In genomic region chr3:60989893-60990740, GRCh38 we compare ENCODE assay signal across 19 cellular contexts.
"Had no signal": no experiment of that assay in that cellular context is flagged by ENCODE, and none has a peak within 500 bp of the region (broad histone marks: within the 10 kb centered on the region; RNA-seq: fewer than 3 reads in every experiment).

No MANE protein-coding gene starts in this region.

- H3K27me3 Mint-ChIP-seq: dendritic cell treated with granulocyte-macrophage colony-stimulating factor and Interleukin-4, amounts not matched to agents 40 ng/mL and 50 ng/mL, for 4 days had no signal

- H3K9me3 ChIP-seq: adrenal gland, prostate gland, upper lobe of left lung had no signal

- H3K4me1 Mint-ChIP-seq: immature natural killer cell, natural killer cell had no signal

- ATAC-seq: activated naive CD4-positive, alpha-beta T cell treated with anti-CD3 and anti-CD28 coated beads, Interleukin-2, amount 50 U/mL, for 72 hours; left lung; natural killer cell; WTC11 had no signal

- H3K4me3 ChIP-seq: adrenal gland, hepatocyte, left lung, prostate gland, upper lobe of left lung had no signal

- H3K4me3 Mint-ChIP-seq: dendritic cell treated with granulocyte-macrophage colony-stimulating factor and Interleukin-4, amounts not matched to agents 40 ng/mL and 50 ng/mL, for 4 days; immature natural killer cell; natural killer cell; WTC11 had no signal

- H3K36me3 Mint-ChIP-seq: natural killer cell had no signal

- H3K27ac Mint-ChIP-seq: activated naive CD4-positive, alpha-beta T cell treated with anti-CD3 and anti-CD28 coated beads, Interleukin-2, amount 50 U/mL, for 72 hours; immature natural killer cell; natural killer cell; WTC11 had no signal

- H3K27ac ChIP-seq: adrenal gland, hepatocyte, left lung, prostate gland, upper lobe of left lung had no signal

- DNase-seq: activated gamma-delta T cell treated with Interleukin-2 at 50 U/mL for 16 hours; activated T-cell treated with anti-CD3 and anti-CD28 coated beads, Interleukin-2, amount 50 U/mL, for 1 hour; adrenal gland; effector CD4-positive, alpha-beta T cell; foreskin fibroblast; immature natural killer cell; mammary epithelial cell; midbrain; natural killer cell; right cardiac atrium; stimulated activated CD4-positive, alpha-beta T cell treated with anti-CD3 and anti-CD28 coated beads, Interleukin-4, amount 100 ng/mL, for 24 hours; stimulated activated naive CD4-positive, alpha-beta T cell treated with Interleukin-2 at 50 U/mL for 16 hours; upper lobe of left lung had no signal

- H3K36me3 ChIP-seq: adrenal gland, left lung, prostate gland, upper lobe of left lung had no signal

- H3K4me1 ChIP-seq: adrenal gland, left lung, prostate gland, upper lobe of left lung had no signal

- H3K27me3 ChIP-seq: adrenal gland, hepatocyte, left lung, upper lobe of left lung had no signal
